Comparison of ENCODE assay signal across 8 cellular contexts in the genomic region with DNA sequence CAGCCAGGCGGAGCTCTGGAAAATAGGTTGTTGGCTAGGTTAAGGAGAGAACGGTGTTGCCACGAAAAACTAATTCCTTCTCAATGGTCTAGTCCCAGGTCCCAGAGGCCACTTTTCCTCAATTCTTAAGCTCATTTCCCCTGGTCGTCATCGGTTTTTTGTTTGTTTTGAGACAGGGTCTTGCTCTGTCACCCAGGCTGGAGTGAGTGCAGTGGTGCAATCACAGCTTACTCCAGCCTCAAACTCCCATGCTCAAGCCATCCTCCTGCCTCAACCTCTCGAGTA. TPM values are rescaled to one million over a fixed set of nuclear protein-coding genes. Genes with fewer than 3 reads are reported as not detected.
A peak's percentile ranks its signal among the peaks of the same experiment; 100 is the strongest.
DNase-seq lines count a peak whose midpoint lies in the region; ATAC-seq, FAIRE-seq and TF ChIP-seq lines count a peak whose summit lies in the region.
"Had no signal": no experiment of that assay in that cellular context is flagged by ENCODE, and none has a peak within 500 bp of the region (broad histone marks: within the 10 kb centered on the region; RNA-seq: fewer than 3 reads in every experiment).

No MANE protein-coding gene starts in this region.

- H3K4me1 ChIP-seq in HAP-1 (peaks cover 18% of the 10 kb centered on the region), gastroesophageal sphincter (peaks cover 0 to 86% (median 52%) of the 10 kb centered on the region in 3 donors), smooth muscle cell (ENCODE audit: low read depth) (peaks cover 39% of the 10 kb centered on the region)

- H3K4me3 ChIP-seq in HAP-1 (peak overlapping the region; percentile 83), WI38 (ENCODE audit: low read depth, low read length) (peak overlapping the region; percentile 86), gastroesophageal sphincter (peak overlapping the region in 1 of 2 donors; percentile 99), smooth muscle cell (peak overlapping the region; percentile 98)

- H3K4me2 ChIP-seq in smooth muscle cell = peak overlapping the region; percentile 98

- TF ChIP-seq EP300 in gastroesophageal sphincter (IDR thresholded peaks at IDR 0.05) = no peak

- ATAC-seq in gastroesophageal sphincter = no peak

- in situ Hi-C loops in HAP-1 (cut with MboI; ENCODE audit: low sequenced_read_pairs) = loop anchor here (5.0 kb wide), 1 partner anchor 34 kb away; no protein-coding TSS in a partner anchor

- DNase-seq in HAP-1 (ENCODE audit: low spot score in 2 of 2) (no peak), smooth muscle cell (lab: John Stamatoyannopoulos, UW; ENCODE audit: unreplicated experiment) (no peak), HuH-7 (ENCODE audit: low spot score) (no peak), GM12891 (ENCODE audit: insufficient read length, low spot score) (no peak), COR-L47 (lab: John Stamatoyannopoulos, UW) (no peak)
- DNase-seq: NCI-H2227 treated with DMSO at 0.1 percent for 48 hours had no signal

- H3F3A ChIP-seq in smooth muscle cell (ENCODE audit: low read depth) = peaks cover 4% of the 10 kb centered on the region

- peak overlapping the region; percentile 11 for H3K9ac ChIP-seq in smooth muscle cell (ENCODE audit: low read depth)

- no peak overlapping the region for H2AFZ ChIP-seq in smooth muscle cell (ENCODE audit: low read depth)

- peaks cover 55% of the 10 kb centered on the region for H4K20me1 ChIP-seq in smooth muscle cell (ENCODE audit: low read depth)

- H3K79me2 ChIP-seq in smooth muscle cell (ENCODE audit: low read depth) = peaks cover 91% of the 10 kb centered on the region

- no peaks in the 10 kb centered on the region for H3K27me3 ChIP-seq in HAP-1 (ENCODE audit: low read depth)
- H3K27me3 ChIP-seq in gastroesophageal sphincter = no peaks in the 10 kb centered on the region
- no peaks in the 10 kb centered on the region for H3K27me3 ChIP-seq in smooth muscle cell (ENCODE audit: low read depth)

- H3K36me3 ChIP-seq in HAP-1 (replicated peaks) = peaks cover 64% of the 10 kb centered on the region
- peaks cover 0 to 16% of the 10 kb centered on the region in 2 donors for H3K36me3 ChIP-seq in gastroesophageal sphincter
- no peaks in the 10 kb centered on the region for H3K36me3 ChIP-seq in smooth muscle cell (ENCODE audit: low read depth)

- FAIRE-seq in GM12891 (lab: Jason Lieb, UNC) = no peak

- WGBS in gastroesophageal sphincter (ENCODE audit: low coverage in 1 of 2), 2 donors = 83 to 88% methylated on average over 3 to 5 of the region's 6 CpGs
- 90% methylated on average over 6 of the region's 6 CpGs for WGBS in smooth muscle cell (ENCODE audit: low lambda C conversion rate)

- peak overlapping the region in 3 of 4 donors; percentile 94 to 99 (median 98) for H3K27ac ChIP-seq in gastroesophageal sphincter
- H3K27ac ChIP-seq in smooth muscle cell (ENCODE audit: low read depth) = peak overlapping the region; percentile 1

- no peak for TF ChIP-seq POLR2A in gastroesophageal sphincter (IDR thresholded peaks at IDR 0.05)
- TF ChIP-seq POLR2A in GM12891 (IDR thresholded peaks at IDR 0.05; ENCODE audit: low read depth, low read length) = no peak

- TF ChIP-seq CTCF in WI38 (IDR thresholded peaks at IDR 0.05; ENCODE audit: low read depth, low read length) = no peak
- TF ChIP-seq CTCF in gastroesophageal sphincter (IDR thresholded peaks at IDR 0.05) = no peak
- TF ChIP-seq CTCF in smooth muscle cell (IDR thresholded peaks at IDR 0.05; ENCODE audit: borderline replicate concordance, insufficient read depth, poor library complexity, severe bottlenecking) = no peak

- H3K9me3 ChIP-seq in HAP-1 = no peaks in the 10 kb centered on the region
- H3K9me3 ChIP-seq in gastroesophageal sphincter = no peaks in the 10 kb centered on the region
- H3K9me3 ChIP-seq in smooth muscle cell (replicated peaks; ENCODE audit: low read depth) = no peaks in the 10 kb centered on the region

TF ChIP-seq in GM12891, 5 proteins besides CTCF, POLR2A, EP300 and RAD21:
- no peak for TF ChIP-seq POU2F2 (IDR thresholded peaks at IDR 0.05; ENCODE audit: low read depth, low read length)
- TF ChIP-seq POLR2AphosphoS5 (IDR thresholded peaks at IDR 0.05; ENCODE audit: low read depth, low read length) = no peak
- no peak for TF ChIP-seq TAF1 (IDR thresholded peaks at IDR 0.05; ENCODE audit: low read depth, low read length)
- TF ChIP-seq PAX5 (IDR thresholded peaks at IDR 0.05; ENCODE audit: insufficient read depth, low read length, severe bottlenecking) = no peak
- TF ChIP-seq SPI1 (IDR thresholded peaks at IDR 0.05; ENCODE audit: low read depth, low read length) = no peak

RNA-seq across cellular contexts. Expression of gene SF3A2, which starts 1.2 kb away (rescaled TPM):
- total RNA-seq in gastroesophageal sphincter (10 to 100 TPM; 27.5 to 40.3 (median 37.4) TPM), smooth muscle cell (8.4 and 28.5 TPM in 2 replicates)
- 63.0 and 78.1 TPM in 2 replicates for polyA plus RNA-seq in smooth muscle cell
- 66.1 TPM for polyA plus RNA-seq in GM12891 (2012; ENCODE audit: low read depth, missing spikeins)

RNA-seq across cellular contexts. Expression of gene PLEKHJ1, which starts 1.7 kb away (rescaled TPM):
- total RNA-seq in gastroesophageal sphincter = 10 to 100 TPM; 41.6 to 56.7 (median 51.7) TPM
- 36.0 and 38.6 TPM in 2 replicates for total RNA-seq in smooth muscle cell
- polyA plus RNA-seq in smooth muscle cell = 76.5 and 94.5 TPM in 2 replicates
- polyA plus RNA-seq in GM12891 (2012; ENCODE audit: low read depth, missing spikeins) = 66.6 TPM

RNA-seq across cellular contexts. Expression of gene AMH, which starts 11.3 kb away (rescaled TPM):
- total RNA-seq in gastroesophageal sphincter (1 to 10 TPM in 1 of 4 donors, under 1 TPM in 3; 0.23 to 1.2 (median 0.47) TPM), smooth muscle cell (2.9 and 3.5 TPM in 2 replicates)
- 12.6 and 20.7 TPM in 2 replicates for polyA plus RNA-seq in smooth muscle cell
- polyA plus RNA-seq in GM12891 (2012; ENCODE audit: low read depth, missing spikeins) = 0.19 TPM

RNA-seq across cellular contexts. Expression of gene JSRP1, which starts 18.4 kb away (rescaled TPM):
- total RNA-seq in gastroesophageal sphincter = under 1 TPM in 1 of 4 donors, not detected in 3; 0.37 TPM
- not detected in 2 replicates for total RNA-seq in smooth muscle cell
- 0.59 TPM in 1 of 2 replicates, not detected in the other for polyA plus RNA-seq in smooth muscle cell
- polyA plus RNA-seq in GM12891 (2012; ENCODE audit: low read depth, missing spikeins) = 0.41 TPM

RNA-seq across cellular contexts. Expression of gene PEAK3, which starts 44.2 kb away (rescaled TPM):
- 1 to 10 TPM in 1 of 4 donors, under 1 TPM in 2, not detected in 1; 0.16 to 1.3 (median 0.27) TPM for total RNA-seq in gastroesophageal sphincter
- not detected in 2 replicates for total RNA-seq in smooth muscle cell
- 0.37 and 0.71 TPM in 2 replicates for polyA plus RNA-seq in smooth muscle cell
- polyA plus RNA-seq in GM12891 (2012; ENCODE audit: low read depth, missing spikeins) = 0.49 TPM
